In the genomic region with DNA sequence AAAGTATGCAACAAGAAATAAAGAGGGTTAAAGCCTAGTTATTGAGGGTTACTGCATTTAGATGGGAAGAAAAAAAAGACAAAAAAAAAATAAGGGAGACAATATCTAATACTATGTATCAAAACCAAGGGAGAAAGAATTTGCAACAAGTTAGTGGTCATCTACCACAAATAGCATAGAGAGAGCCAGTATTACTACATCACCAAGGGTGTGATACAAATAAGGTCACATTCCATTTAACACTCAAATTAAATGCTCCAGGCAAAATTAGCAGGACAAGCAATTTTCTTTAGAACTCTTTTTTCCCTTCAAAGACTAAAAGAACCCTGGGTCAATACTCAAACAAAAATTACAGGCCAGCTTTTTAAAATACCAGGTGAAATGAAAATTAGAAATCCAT, we compare ENCODE assay signal across 28 cellular contexts.
"Had no signal": no experiment of that assay in that cellular context is flagged by ENCODE, and none has a peak within 500 bp of the region (broad histone marks: within the 10 kb centered on the region; RNA-seq: fewer than 3 reads in every experiment).

No MANE protein-coding gene starts in this region.

- H3K4me1 Mint-ChIP-seq: memory B cell, mesothelial cell of epicardium, neural crest cell had no signal

- H3K4me3 Mint-ChIP-seq: memory B cell; mesothelial cell of epicardium; naive B cell; natural killer cell treated with Interleukin-12 subunit alpha and Interleukin-12 subunit beta and Interleukin-15 and Interleukin-18, amount 100 ng/mL, for 72 hours; neural crest cell; type B pancreatic cell had no signal

- H3K27ac Mint-ChIP-seq: memory B cell; mesothelial cell of epicardium; naive B cell; natural killer cell treated with Interleukin-12 subunit alpha and Interleukin-12 subunit beta and Interleukin-15 and Interleukin-18, amount 100 ng/mL, for 72 hours; type B pancreatic cell had no signal

- H3K36me3 ChIP-seq: esophagus muscularis mucosa, gastrocnemius medialis, heart left ventricle, neutrophil, pancreas, right lobe of liver, stomach, tibial artery had no signal

- H3K4me2 ChIP-seq: hepatocyte, smooth muscle cell had no signal

- H3K9me3 ChIP-seq: esophagus muscularis mucosa, gastrocnemius medialis, heart left ventricle, mucosa of descending colon, neutrophil, pancreas, right lobe of liver, stomach, tibial artery had no signal

- H3K36me3 Mint-ChIP-seq: memory B cell, mesothelial cell of epicardium, naive B cell, type B pancreatic cell had no signal

- H3K4me1 ChIP-seq: esophagus muscularis mucosa, gastrocnemius medialis, heart left ventricle, pancreas, right lobe of liver, stomach had no signal

- H2AFZ ChIP-seq: hepatocyte had no signal

- H3K27me3 ChIP-seq: esophagus muscularis mucosa, gastrocnemius medialis, heart left ventricle, hepatocyte, neutrophil, pancreas, right lobe of liver, stomach, tibial artery had no signal

- H3K4me3 ChIP-seq: coronary artery, esophagus muscularis mucosa, gastrocnemius medialis, heart left ventricle, hepatocyte, lung, mucosa of descending colon, pancreas, right lobe of liver, smooth muscle cell, stomach, tibial artery had no signal

- H3K27me3 Mint-ChIP-seq: memory B cell; naive B cell; natural killer cell treated with Interleukin-12 subunit alpha and Interleukin-12 subunit beta and Interleukin-15 and Interleukin-18, amount 100 ng/mL, for 72 hours; type B pancreatic cell had no signal

- H3K79me2 ChIP-seq: hepatocyte had no signal

- ATAC-seq: gastrocnemius medialis; heart left ventricle; left lobe of liver; mucosa of descending colon; natural killer cell treated with Interleukin-12 subunit alpha and Interleukin-12 subunit beta and Interleukin-15 and Interleukin-18, amount 100 ng/mL, for 72 hours; pancreas; right lobe of liver had no signal

- H3K9me3 Mint-ChIP-seq: type B pancreatic cell had no signal

- DNase-seq: dermis blood vessel endothelial cell; effector memory CD4-positive, alpha-beta T cell; gastrocnemius medialis; heart left ventricle; kidney; mucosa of descending colon; naive B cell; pancreas; right lobe of liver; stimulated activated CD4-positive, alpha-beta T cell treated with anti-CD3 and anti-CD28 coated beads, Interleukin-12 subunit alpha, Interleukin-12 subunit beta, amount 100 ng/mL, for 4 hours; stimulated activated CD4-positive, alpha-beta T cell treated with anti-CD3 and anti-CD28 coated beads, Interleukin-1b, Interleukin-23, amount 100 ng/mL, for 48 hours; stimulated activated CD4-positive, alpha-beta T cell treated with anti-CD3 and anti-CD28 coated beads, Interleukin-4, amount 100 ng/mL, for 1 hour; stimulated activated CD8-positive, alpha-beta memory T cell treated with anti-CD3 and anti-CD28 coated beads, Interleukin-4, amount 100 ng/mL, for 48 hours; stimulated activated naive CD4-positive, alpha-beta T cell; stomach; tibial artery had no signal

- H3K27ac ChIP-seq: coronary artery, esophagus muscularis mucosa, gastrocnemius medialis, heart left ventricle, hepatocyte, neutrophil, pancreas, right lobe of liver, stomach, tibial artery had no signal
